ENCODE assay signal across 1 cellular context in the genomic region with DNA sequence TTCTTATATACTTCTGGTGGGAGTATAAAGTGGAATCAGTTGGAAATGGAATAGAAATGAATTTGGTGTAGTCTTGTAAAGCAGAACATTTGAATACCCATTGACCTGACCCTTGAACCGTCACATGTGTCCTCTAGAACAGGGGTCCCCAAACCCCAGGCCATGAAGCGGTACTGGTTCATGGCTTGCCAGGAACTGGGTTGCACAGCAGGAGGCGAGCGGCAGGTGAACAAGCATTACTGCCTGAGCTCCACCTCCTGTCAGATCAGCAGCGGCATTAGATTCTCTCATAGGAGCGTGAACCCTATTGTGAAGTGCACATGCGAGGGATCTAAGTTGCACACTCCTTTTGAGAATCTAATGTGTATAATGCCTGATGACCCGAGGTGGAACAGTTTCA.
TF ChIP-seq lines count a peak whose summit lies in the region.

No MANE protein-coding gene starts in this region.

TF ChIP-seq in IMR-90, 13 proteins besides CTCF, POLR2A, EP300 and RAD21 (continued from another document):
- no peak for TF ChIP-seq BHLHE40 (IDR thresholded peaks at IDR 0.05; ENCODE audit: low read depth, low read length)
- TF ChIP-seq, protein P1, sequence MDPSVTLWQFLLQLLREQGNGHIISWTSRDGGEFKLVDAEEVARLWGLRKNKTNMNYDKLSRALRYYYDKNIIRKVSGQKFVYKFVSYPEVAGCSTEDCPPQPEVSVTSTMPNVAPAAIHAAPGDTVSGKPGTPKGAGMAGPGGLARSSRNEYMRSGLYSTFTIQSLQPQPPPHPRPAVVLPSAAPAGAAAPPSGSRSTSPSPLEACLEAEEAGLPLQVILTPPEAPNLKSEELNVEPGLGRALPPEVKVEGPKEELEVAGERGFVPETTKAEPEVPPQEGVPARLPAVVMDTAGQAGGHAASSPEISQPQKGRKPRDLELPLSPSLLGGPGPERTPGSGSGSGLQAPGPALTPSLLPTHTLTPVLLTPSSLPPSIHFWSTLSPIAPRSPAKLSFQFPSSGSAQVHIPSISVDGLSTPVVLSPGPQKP (IDR thresholded peaks at IDR 0.05; ENCODE audit: borderline replicate concordance, low read depth, low read length): no peak
